In genomic region chr12:53995311-53996187, GRCh38 we compare ENCODE assay signal across 1 cellular context.
TF ChIP-seq lines count a peak whose summit lies in the region.

No MANE protein-coding gene starts in this region.

TF ChIP-seq in K562, 482 proteins besides CTCF, POLR2A, EP300 and RAD21 (continued from another document and continues in another):
- no peak for TF ChIP-seq MBD1 (CRISPR knock-in tag; IDR thresholded peaks at IDR 0.05)
- peak; percentile 21 for TF ChIP-seq CCNT2 (IDR thresholded peaks at IDR 0.05; ENCODE audit: borderline replicate concordance, extremely low read depth, insufficient read length, low read depth, low read length)
- TF ChIP-seq CTBP1 (IDR thresholded peaks at IDR 0.05; ENCODE audit: borderline replicate concordance) = peak; percentile 66; the same call in 1 of the 2 replicates
- TF ChIP-seq SRSF1 (IDR thresholded peaks at IDR 0.05; ENCODE audit: low read depth, low read length) = no peak
- TF ChIP-seq ZNF212 (CRISPR knock-in tag; IDR thresholded peaks at IDR 0.05) = no peak
- TF ChIP-seq TAF9B (IDR thresholded peaks at IDR 0.05; ENCODE audit: partially characterized antibody) = no peak
- no peak for TF ChIP-seq ZBTB8A (IDR thresholded peaks at IDR 0.05; ENCODE audit: partially characterized antibody)
- no peak for TF ChIP-seq ZNF124 (CRISPR knock-in tag; IDR thresholded peaks at IDR 0.05)
- peak; percentile 86; the same call in 1 of the 2 replicates for TF ChIP-seq ZBTB7A (IDR thresholded peaks at IDR 0.05; ENCODE audit: borderline replicate concordance, control insufficient read depth, low read depth, low read length)
- TF ChIP-seq PREB (CRISPR knock-in tag; IDR thresholded peaks at IDR 0.05) = no peak
- peak; percentile 90 for TF ChIP-seq PHF8 (IDR thresholded peaks at IDR 0.05; ENCODE audit: borderline replicate concordance, low read length)
- TF ChIP-seq LCOR (CRISPR knock-in tag; IDR thresholded peaks at IDR 0.05) = peak; percentile 29; the same call in 1 of the 2 replicates
- TF ChIP-seq ZHX1 (conservative IDR thresholded peaks at IDR 0.05; ENCODE audit: low read length) = no peak
- TF ChIP-seq JUNB (CRISPR knock-in tag; conservative IDR thresholded peaks at IDR 0.05) = no peak
- no peak for TF ChIP-seq HMBOX1 (IDR thresholded peaks at IDR 0.05)
- TF ChIP-seq RNF2 (IDR thresholded peaks at IDR 0.05) = 0 out of 2 replicates have a peak, but pooled peaks have one; percentile 24
- TF ChIP-seq PCBP1 (IDR thresholded peaks at IDR 0.05; ENCODE audit: low read depth, low read length, poor library complexity, severe bottlenecking) = no peak
- TF ChIP-seq STAG1 (CRISPR knock-in tag; IDR thresholded peaks at IDR 0.05; ENCODE audit: borderline replicate concordance) = no peak
- TF ChIP-seq DEAF1 (CRISPR knock-in tag; IDR thresholded peaks at IDR 0.05) = no peak
- TF ChIP-seq ARID1B (IDR thresholded peaks at IDR 0.05) = 0 out of 2 replicates have a peak, but pooled peaks have one; percentile 33
- no peak for TF ChIP-seq U2AF2 (optimal IDR thresholded peaks at IDR 0.05; ENCODE audit: low read depth, low read length)
- no peak for TF ChIP-seq E2F3 (CRISPR knock-in tag; IDR thresholded peaks at IDR 0.05)
- TF ChIP-seq ZFP36 (IDR thresholded peaks at IDR 0.05; ENCODE audit: low read depth, low read length, partially characterized antibody) = no peak
- TF ChIP-seq HNRNPH1 (optimal IDR thresholded peaks at IDR 0.05; ENCODE audit: low read depth, low read length) = no peak
- TF ChIP-seq TFAM (CRISPR knock-in tag; conservative IDR thresholded peaks at IDR 0.05) = no peak
- no peak for TF ChIP-seq CBX5 (IDR thresholded peaks at IDR 0.05; ENCODE audit: borderline replicate concordance, low read depth)
- no peak for TF ChIP-seq ETS2 (tag; IDR thresholded peaks at IDR 0.05; ENCODE audit: borderline replicate concordance, poor library complexity, severe bottlenecking)
- no peak for TF ChIP-seq ZBTB26 (CRISPR knock-in tag; IDR thresholded peaks at IDR 0.05)
- peak in 2 of 3 experiments; percentile 72 to 86 for TF ChIP-seq YY1 (IDR thresholded peaks at IDR 0.05; ENCODE audit: borderline replicate concordance in 1 of 3, control insufficient read depth in 1 of 3, extremely low read depth in 1 of 3, insufficient read depth in 3 of 3, insufficient read length in 1 of 3, insufficient replicate concordance in 2 of 3, low read depth in 1 of 3, low read length in 2 of 3)
- no peak for TF ChIP-seq HOMEZ (CRISPR knock-in tag; IDR thresholded peaks at IDR 0.05)
- no peak for TF ChIP-seq BCLAF1 (IDR thresholded peaks at IDR 0.05; ENCODE audit: borderline replicate concordance in 1 of 2, control insufficient read depth in 1 of 2, low read depth in 2 of 2, low read length in 1 of 2)
- TF ChIP-seq SMARCA5 (IDR thresholded peaks at IDR 0.05) = no peak
- TF ChIP-seq LARP7 (IDR thresholded peaks at IDR 0.05) = no peak
- TF ChIP-seq NR2C2 (CRISPR knock-in tag; IDR thresholded peaks at IDR 0.05) = no peak
- peak; percentile 15; the same call in 1 of the 2 replicates for TF ChIP-seq NR2C2 (tag; IDR thresholded peaks at IDR 0.05)
- TF ChIP-seq L3MBTL2 (IDR thresholded peaks at IDR 0.05) = peak; percentile 61; the same call in 1 of the 2 replicates
- no peak for TF ChIP-seq CEBPZ (IDR thresholded peaks at IDR 0.05; ENCODE audit: borderline replicate concordance, low read depth, low read length)
- no peak for TF ChIP-seq STAT5A (IDR thresholded peaks at IDR 0.05; ENCODE audit: borderline replicate concordance, low read length)
- TF ChIP-seq SOX6 (IDR thresholded peaks at IDR 0.05) = peak; percentile 51; the same call in 1 of the 2 replicates
- TF ChIP-seq ZNF644 (tag; IDR thresholded peaks at IDR 0.05; ENCODE audit: low read depth) = no peak
- TF ChIP-seq SMARCE1 (IDR thresholded peaks at IDR 0.05) = no peak
- no peak for TF ChIP-seq CBX2 (IDR thresholded peaks at IDR 0.05; ENCODE audit: insufficient read depth, low read length, poor library complexity, severe bottlenecking)
